In the genomic region with DNA sequence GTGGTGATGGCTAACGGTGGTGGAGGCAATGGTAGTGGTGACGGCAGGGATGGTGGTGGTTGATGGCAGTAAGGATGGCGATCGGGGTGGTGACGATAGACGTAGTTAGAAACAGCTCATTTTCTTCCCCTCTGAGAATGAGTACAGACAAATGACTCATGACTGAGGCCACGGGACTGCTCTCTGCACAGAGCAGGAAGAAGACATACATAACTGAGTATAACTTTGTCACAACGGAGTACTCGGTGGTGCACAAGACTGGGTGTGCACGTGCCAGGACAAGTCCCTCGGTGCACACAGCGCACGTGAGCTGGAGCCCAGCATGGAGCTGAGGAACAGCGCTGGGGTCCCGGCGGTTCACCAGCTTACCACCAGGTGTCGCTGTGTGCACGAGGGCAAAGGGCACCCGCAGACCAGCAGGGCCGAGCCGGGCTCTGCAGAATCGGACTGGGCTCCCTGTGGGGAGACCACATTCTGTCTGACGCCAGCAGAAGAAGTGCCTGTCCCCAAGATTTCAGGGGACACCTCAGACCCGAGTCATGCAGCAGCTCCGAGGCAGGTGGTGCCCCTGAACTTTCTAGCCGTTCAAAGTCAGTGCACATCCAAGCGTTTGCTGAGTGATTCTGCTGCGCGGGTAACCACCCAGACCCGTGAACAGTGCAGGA, we compare ENCODE assay signal across 1 cellular context.
A peak's percentile ranks its signal among the peaks of the same experiment; 100 is the strongest.
TF ChIP-seq lines count a peak whose summit lies in the region.

No MANE protein-coding gene starts in this region.

TF ChIP-seq in HepG2, 621 proteins besides CTCF, POLR2A, EP300 and RAD21 (continued from another document and continues in another):
- TF ChIP-seq, protein P1, sequence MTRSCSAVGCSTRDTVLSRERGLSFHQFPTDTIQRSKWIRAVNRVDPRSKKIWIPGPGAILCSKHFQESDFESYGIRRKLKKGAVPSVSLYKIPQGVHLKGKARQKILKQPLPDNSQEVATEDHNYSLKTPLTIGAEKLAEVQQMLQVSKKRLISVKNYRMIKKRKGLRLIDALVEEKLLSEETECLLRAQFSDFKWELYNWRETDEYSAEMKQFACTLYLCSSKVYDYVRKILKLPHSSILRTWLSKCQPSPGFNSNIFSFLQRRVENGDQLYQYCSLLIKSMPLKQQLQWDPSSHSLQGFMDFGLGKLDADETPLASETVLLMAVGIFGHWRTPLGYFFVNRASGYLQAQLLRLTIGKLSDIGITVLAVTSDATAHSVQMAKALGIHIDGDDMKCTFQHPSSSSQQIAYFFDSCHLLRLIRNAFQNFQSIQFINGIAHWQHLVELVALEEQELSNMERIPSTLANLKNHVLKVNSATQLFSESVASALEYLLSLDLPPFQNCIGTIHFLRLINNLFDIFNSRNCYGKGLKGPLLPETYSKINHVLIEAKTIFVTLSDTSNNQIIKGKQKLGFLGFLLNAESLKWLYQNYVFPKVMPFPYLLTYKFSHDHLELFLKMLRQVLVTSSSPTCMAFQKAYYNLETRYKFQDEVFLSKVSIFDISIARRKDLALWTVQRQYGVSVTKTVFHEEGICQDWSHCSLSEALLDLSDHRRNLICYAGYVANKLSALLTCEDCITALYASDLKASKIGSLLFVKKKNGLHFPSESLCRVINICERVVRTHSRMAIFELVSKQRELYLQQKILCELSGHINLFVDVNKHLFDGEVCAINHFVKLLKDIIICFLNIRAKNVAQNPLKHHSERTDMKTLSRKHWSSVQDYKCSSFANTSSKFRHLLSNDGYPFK (CRISPR knock-in tag; IDR thresholded peaks at IDR 0.05; ENCODE audit: borderline replicate concordance) = no peak
- TF ChIP-seq, protein P2, sequence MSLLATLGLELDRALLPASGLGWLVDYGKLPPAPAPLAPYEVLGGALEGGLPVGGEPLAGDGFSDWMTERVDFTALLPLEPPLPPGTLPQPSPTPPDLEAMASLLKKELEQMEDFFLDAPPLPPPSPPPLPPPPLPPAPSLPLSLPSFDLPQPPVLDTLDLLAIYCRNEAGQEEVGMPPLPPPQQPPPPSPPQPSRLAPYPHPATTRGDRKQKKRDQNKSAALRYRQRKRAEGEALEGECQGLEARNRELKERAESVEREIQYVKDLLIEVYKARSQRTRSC (CRISPR knock-in tag; IDR thresholded peaks at IDR 0.05; ENCODE audit: low read depth) = no peak
- TF ChIP-seq HNF4G (IDR thresholded peaks at IDR 0.05; ENCODE audit: borderline replicate concordance, low read depth, low read length) (peak; percentile 94), HNF4G (CRISPR knock-in tag; IDR thresholded peaks at IDR 0.05; ENCODE audit: borderline replicate concordance, low read depth) (peak; percentile 76; the same call in 1 of the 2 replicates), ZBTB38 (CRISPR knock-in tag; IDR thresholded peaks at IDR 0.05) (no peak), ZNF451 (CRISPR knock-in tag; IDR thresholded peaks at IDR 0.05) (no peak), KAT7 (CRISPR knock-in tag; IDR thresholded peaks at IDR 0.05; ENCODE audit: borderline replicate concordance) (no peak), U2AF1 (optimal IDR thresholded peaks at IDR 0.05; ENCODE audit: low read depth, low read length) (no peak), ZNF746 (CRISPR knock-in tag; IDR thresholded peaks at IDR 0.05) (peak; percentile 58; the same call in 1 of the 2 replicates), ZNF709 (CRISPR knock-in tag; IDR thresholded peaks at IDR 0.05) (no peak), ZNF367 (CRISPR knock-in tag; IDR thresholded peaks at IDR 0.05; ENCODE audit: borderline replicate concordance) (0 out of 2 replicates have a peak, but pooled peaks have one; percentile 53), ZNF660 (CRISPR knock-in tag; IDR thresholded peaks at IDR 0.05; ENCODE audit: borderline replicate concordance, low read depth) (no peak), ZBTB42 (CRISPR knock-in tag; IDR thresholded peaks at IDR 0.05) (no peak), ZNF598 (CRISPR knock-in tag; IDR thresholded peaks at IDR 0.05; ENCODE audit: borderline replicate concordance) (no peak), GABPB1 (CRISPR knock-in tag; IDR thresholded peaks at IDR 0.05) (peak; percentile 49; the same call in 1 of the 2 replicates), ZNF614 (CRISPR knock-in tag; IDR thresholded peaks at IDR 0.05; ENCODE audit: borderline replicate concordance) (0 out of 2 replicates have a peak, but pooled peaks have one; percentile 18), ZNF891 (CRISPR knock-in tag; IDR thresholded peaks at IDR 0.05) (peak; percentile 91), FOXJ3 (CRISPR knock-in tag; IDR thresholded peaks at IDR 0.05; ENCODE audit: borderline replicate concordance) (no peak), ZNF761 (CRISPR knock-in tag; conservative IDR thresholded peaks at IDR 0.05) (no peak), EED (CRISPR knock-in tag; IDR thresholded peaks at IDR 0.05) (no peak), STAT5B (CRISPR knock-in tag; IDR thresholded peaks at IDR 0.05) (no peak), HNRNPH1 (optimal IDR thresholded peaks at IDR 0.05; ENCODE audit: low read depth, low read length) (no peak), IKZF1 (IDR thresholded peaks at IDR 0.05) (no peak), ZNF20 (CRISPR knock-in tag; IDR thresholded peaks at IDR 0.05) (no peak)
- TF ChIP-seq, protein P3, sequence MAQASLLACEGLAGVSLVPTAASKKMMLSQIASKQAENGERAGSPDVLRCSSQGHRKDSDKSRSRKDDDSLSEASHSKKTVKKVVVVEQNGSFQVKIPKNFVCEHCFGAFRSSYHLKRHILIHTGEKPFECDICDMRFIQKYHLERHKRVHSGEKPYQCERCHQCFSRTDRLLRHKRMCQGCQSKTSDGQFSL (CRISPR knock-in tag; IDR thresholded peaks at IDR 0.05) = 0 out of 2 replicates have a peak, but pooled peaks have one; percentile 42
- TF ChIP-seq, protein P4, sequence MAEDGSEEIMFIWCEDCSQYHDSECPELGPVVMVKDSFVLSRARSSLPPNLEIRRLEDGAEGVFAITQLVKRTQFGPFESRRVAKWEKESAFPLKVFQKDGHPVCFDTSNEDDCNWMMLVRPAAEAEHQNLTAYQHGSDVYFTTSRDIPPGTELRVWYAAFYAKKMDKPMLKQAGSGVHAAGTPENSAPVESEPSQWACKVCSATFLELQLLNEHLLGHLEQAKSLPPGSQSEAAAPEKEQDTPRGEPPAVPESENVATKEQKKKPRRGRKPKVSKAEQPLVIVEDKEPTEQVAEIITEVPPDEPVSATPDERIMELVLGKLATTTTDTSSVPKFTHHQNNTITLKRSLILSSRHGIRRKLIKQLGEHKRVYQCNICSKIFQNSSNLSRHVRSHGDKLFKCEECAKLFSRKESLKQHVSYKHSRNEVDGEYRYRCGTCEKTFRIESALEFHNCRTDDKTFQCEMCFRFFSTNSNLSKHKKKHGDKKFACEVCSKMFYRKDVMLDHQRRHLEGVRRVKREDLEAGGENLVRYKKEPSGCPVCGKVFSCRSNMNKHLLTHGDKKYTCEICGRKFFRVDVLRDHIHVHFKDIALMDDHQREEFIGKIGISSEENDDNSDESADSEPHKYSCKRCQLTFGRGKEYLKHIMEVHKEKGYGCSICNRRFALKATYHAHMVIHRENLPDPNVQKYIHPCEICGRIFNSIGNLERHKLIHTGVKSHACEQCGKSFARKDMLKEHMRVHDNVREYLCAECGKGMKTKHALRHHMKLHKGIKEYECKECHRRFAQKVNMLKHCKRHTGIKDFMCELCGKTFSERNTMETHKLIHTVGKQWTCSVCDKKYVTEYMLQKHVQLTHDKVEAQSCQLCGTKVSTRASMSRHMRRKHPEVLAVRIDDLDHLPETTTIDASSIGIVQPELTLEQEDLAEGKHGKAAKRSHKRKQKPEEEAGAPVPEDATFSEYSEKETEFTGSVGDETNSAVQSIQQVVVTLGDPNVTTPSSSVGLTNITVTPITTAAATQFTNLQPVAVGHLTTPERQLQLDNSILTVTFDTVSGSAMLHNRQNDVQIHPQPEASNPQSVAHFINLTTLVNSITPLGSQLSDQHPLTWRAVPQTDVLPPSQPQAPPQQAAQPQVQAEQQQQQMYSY (CRISPR knock-in tag; IDR thresholded peaks at IDR 0.05) = no peak
- TF ChIP-seq, protein P5, sequence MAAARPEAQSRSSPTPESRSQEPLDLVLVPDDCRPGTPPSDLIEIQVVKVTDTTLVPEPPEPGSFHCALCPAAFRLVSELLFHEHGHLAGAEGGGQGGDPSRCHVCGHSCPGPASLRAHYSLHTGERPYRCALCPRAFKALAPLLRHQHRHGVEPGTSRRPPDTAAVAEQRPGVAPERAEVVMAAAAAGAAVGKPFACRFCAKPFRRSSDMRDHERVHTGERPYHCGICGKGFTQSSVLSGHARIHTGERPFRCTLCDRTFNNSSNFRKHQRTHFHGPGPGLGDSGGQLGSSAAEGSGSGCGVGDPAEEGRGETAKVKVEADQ (CRISPR knock-in tag; IDR thresholded peaks at IDR 0.05; ENCODE audit: borderline replicate concordance) = no peak
- TF ChIP-seq, protein P6, sequence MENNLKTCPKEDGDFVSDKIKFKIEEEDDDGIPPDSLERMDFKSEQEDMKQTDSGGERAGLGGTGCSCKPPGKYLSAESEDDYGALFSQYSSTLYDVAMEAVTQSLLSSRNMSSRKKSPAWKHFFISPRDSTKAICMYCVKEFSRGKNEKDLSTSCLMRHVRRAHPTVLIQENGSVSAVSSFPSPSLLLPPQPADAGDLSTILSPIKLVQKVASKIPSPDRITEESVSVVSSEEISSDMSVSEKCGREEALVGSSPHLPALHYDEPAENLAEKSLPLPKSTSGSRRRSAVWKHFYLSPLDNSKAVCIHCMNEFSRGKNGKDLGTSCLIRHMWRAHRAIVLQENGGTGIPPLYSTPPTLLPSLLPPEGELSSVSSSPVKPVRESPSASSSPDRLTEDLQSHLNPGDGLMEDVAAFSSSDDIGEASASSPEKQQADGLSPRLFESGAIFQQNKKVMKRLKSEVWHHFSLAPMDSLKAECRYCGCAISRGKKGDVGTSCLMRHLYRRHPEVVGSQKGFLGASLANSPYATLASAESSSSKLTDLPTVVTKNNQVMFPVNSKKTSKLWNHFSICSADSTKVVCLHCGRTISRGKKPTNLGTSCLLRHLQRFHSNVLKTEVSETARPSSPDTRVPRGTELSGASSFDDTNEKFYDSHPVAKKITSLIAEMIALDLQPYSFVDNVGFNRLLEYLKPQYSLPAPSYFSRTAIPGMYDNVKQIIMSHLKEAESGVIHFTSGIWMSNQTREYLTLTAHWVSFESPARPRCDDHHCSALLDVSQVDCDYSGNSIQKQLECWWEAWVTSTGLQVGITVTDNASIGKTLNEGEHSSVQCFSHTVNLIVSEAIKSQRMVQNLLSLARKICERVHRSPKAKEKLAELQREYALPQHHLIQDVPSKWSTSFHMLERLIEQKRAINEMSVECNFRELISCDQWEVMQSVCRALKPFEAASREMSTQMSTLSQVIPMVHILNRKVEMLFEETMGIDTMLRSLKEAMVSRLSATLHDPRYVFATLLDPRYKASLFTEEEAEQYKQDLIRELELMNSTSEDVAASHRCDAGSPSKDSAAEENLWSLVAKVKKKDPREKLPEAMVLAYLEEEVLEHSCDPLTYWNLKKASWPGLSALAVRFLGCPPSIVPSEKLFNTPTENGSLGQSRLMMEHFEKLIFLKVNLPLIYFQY (CRISPR knock-in tag; IDR thresholded peaks at IDR 0.05; ENCODE audit: borderline replicate concordance) = 0 out of 2 replicates have a peak, but pooled peaks have one; percentile 54
- TF ChIP-seq, protein P7, sequence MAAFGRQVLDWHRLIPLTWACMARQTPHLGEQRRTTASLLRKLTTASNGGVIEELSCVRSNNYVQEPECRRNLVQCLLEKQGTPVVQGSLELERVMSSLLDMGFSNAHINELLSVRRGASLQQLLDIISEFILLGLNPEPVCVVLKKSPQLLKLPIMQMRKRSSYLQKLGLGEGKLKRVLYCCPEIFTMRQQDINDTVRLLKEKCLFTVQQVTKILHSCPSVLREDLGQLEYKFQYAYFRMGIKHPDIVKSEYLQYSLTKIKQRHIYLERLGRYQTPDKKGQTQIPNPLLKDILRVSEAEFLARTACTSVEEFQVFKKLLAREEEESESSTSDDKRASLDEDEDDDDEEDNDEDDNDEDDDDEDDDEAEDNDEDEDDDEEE (CRISPR knock-in tag; IDR thresholded peaks at IDR 0.05) = no peak
- TF ChIP-seq, protein P8, sequence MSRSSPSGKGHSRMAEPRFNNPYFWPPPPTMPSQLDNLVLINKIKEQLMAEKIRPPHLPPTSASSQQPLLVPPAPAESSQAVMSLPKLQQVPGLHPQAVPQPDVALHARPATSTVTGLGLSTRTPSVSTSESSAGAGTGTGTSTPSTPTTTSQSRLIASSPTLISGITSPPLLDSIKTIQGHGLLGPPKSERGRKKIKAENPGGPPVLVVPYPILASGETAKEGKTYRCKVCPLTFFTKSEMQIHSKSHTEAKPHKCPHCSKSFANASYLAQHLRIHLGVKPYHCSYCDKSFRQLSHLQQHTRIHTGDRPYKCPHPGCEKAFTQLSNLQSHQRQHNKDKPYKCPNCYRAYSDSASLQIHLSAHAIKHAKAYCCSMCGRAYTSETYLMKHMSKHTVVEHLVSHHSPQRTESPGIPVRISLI (CRISPR knock-in tag; IDR thresholded peaks at IDR 0.05; ENCODE audit: borderline replicate concordance) = no peak
- TF ChIP-seq, protein P9, sequence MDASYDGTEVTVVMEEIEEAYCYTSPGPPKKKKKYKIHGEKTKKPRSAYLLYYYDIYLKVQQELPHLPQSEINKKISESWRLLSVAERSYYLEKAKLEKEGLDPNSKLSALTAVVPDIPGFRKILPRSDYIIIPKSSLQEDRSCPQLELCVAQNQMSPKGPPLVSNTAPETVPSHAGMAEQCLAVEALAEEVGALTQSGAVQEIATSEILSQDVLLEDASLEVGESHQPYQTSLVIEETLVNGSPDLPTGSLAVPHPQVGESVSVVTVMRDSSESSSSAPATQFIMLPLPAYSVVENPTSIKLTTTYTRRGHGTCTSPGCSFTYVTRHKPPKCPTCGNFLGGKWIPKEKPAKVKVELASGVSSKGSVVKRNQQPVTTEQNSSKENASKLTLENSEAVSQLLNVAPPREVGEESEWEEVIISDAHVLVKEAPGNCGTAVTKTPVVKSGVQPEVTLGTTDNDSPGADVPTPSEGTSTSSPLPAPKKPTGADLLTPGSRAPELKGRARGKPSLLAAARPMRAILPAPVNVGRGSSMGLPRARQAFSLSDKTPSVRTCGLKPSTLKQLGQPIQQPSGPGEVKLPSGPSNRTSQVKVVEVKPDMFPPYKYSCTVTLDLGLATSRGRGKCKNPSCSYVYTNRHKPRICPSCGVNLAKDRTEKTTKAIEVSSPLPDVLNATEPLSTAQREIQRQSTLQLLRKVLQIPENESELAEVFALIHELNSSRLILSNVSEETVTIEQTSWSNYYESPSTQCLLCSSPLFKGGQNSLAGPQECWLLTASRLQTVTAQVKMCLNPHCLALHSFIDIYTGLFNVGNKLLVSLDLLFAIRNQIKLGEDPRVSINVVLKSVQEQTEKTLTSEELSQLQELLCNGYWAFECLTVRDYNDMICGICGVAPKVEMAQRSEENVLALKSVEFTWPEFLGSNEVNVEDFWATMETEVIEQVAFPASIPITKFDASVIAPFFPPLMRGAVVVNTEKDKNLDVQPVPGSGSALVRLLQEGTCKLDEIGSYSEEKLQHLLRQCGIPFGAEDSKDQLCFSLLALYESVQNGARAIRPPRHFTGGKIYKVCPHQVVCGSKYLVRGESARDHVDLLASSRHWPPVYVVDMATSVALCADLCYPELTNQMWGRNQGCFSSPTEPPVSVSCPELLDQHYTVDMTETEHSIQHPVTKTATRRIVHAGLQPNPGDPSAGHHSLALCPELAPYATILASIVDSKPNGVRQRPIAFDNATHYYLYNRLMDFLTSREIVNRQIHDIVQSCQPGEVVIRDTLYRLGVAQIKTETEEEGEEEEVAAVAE (CRISPR knock-in tag; IDR thresholded peaks at IDR 0.05; ENCODE audit: borderline replicate concordance) = no peak
